ENCODE assay signal across 19 cellular contexts in genomic region chr16:69593756-69594155, GRCh38. TPM values are rescaled to one million over a fixed set of nuclear protein-coding genes. Genes with fewer than 3 reads are reported as not detected.
DNase-seq lines count a peak whose midpoint lies in the region; ATAC-seq, FAIRE-seq and TF ChIP-seq lines count a peak whose summit lies in the region.
"Had no signal": no experiment of that assay in that cellular context is flagged by ENCODE, and none has a peak within 500 bp of the region (broad histone marks: within the 10 kb centered on the region; RNA-seq: fewer than 3 reads in every experiment).

No MANE protein-coding gene starts in this region.

- peak in 3 of 4 donors; percentile 20 to 33 (median 22) for ATAC-seq in right lobe of liver
- ATAC-seq in HG03342 (IDR thresholded peaks at IDR 0.05; ENCODE audit: unreplicated experiment): no peak
- ATAC-seq: CD8-positive, alpha-beta T cell; GM12878 had no signal

- TF ChIP-seq CTCF in kidney epithelial cell (IDR thresholded peaks at IDR 0.05; ENCODE audit: insufficient read depth, low read length, poor library complexity, severe bottlenecking) (no peak), right lobe of liver (IDR thresholded peaks at IDR 0.05) (no peak), dorsolateral prefrontal cortex (IDR thresholded peaks at IDR 0.05 in 54 of 56, conservative IDR thresholded peaks at IDR 0.05 in 2 of 56; ENCODE audit: low read depth in 1 of 56, partially characterized antibody in 56 of 56) (no peak), GM20000 (IDR thresholded peaks at IDR 0.05; ENCODE audit: extremely low read depth, missing control alignments) (no peak)

- DNase-seq in kidney epithelial cell (ENCODE audit: low read depth) (peak; percentile 12), right lobe of liver (no peak), small intestine (peak; percentile 27), COLO668 (lab: John Stamatoyannopoulos, UW; ENCODE audit: unreplicated experiment) (no peak), dorsolateral prefrontal cortex (no peak), GM20000 (ENCODE audit: low spot score) (no peak)
- DNase-seq: BE2C; Caco-2; CD8-positive, alpha-beta T cell; DND-41 had no signal

- H3K27ac ChIP-seq in right lobe of liver: no peak overlapping the region
- H3K27ac ChIP-seq in small intestine (ENCODE audit: low read depth in 1 of 2, low read length in 1 of 2): no peak overlapping the region
- H3K27ac ChIP-seq in dorsolateral prefrontal cortex: no peak overlapping the region
- H3K27ac ChIP-seq: C4-2B had no signal

- H3K36me3 ChIP-seq in endocrine pancreas (ENCODE audit: control insufficient read depth, insufficient read depth, low read length) (no peaks in the 10 kb centered on the region), kidney epithelial cell (ENCODE audit: control insufficient read depth, insufficient read depth, low read length) (no peaks in the 10 kb centered on the region), right lobe of liver (no peaks in the 10 kb centered on the region), small intestine (ENCODE audit: control insufficient read depth in 2 of 2, insufficient read depth in 2 of 2, low read length in 2 of 2) (no peaks in the 10 kb centered on the region)
- H3K36me3 ChIP-seq: BE2C, HAP-1 had no signal

- H3K9me3 ChIP-seq in endocrine pancreas (ENCODE audit: control insufficient read depth, low read length) (no peaks in the 10 kb centered on the region), right lobe of liver (no peaks in the 10 kb centered on the region), small intestine (ENCODE audit: control insufficient read depth, low read depth) (no peaks in the 10 kb centered on the region)
- H3K9me3 ChIP-seq: BE2C, Caco-2, HAP-1 had no signal

- H3K4me3 ChIP-seq in endocrine pancreas (ENCODE audit: control insufficient read depth, insufficient read depth, low read length): peak overlapping the region; percentile 14
- no peak overlapping the region for H3K4me3 ChIP-seq in kidney epithelial cell (ENCODE audit: low read depth, low read length)
- no peak overlapping the region for H3K4me3 ChIP-seq in right lobe of liver
- no peak overlapping the region for H3K4me3 ChIP-seq in small intestine (ENCODE audit: low read depth in 1 of 2, low read length in 2 of 2)
- H3K4me3 ChIP-seq in dorsolateral prefrontal cortex: no peak overlapping the region
- H3K4me3 ChIP-seq: GM12878, HAP-1 had no signal

- H3K4me1 ChIP-seq in endocrine pancreas (ENCODE audit: control insufficient read depth, insufficient read depth, low read length): peaks cover 28% of the 10 kb centered on the region
- peaks cover 0 to 12% (median 0%) of the 10 kb centered on the region in 4 donors for H3K4me1 ChIP-seq in right lobe of liver
- peaks cover 5 to 11% of the 10 kb centered on the region in 2 donors for H3K4me1 ChIP-seq in small intestine (ENCODE audit: control insufficient read depth in 2 of 2, insufficient read depth in 1 of 2, low read depth in 1 of 2, low read length in 1 of 2)
- H3K4me1 ChIP-seq: BE2C had no signal

- WGBS in right lobe of liver (ENCODE audit: insufficient coverage, low coverage, low lambda C conversion rate, missing lambda C conversion rate): 87% methylated on average over 3 of the region's 3 CpGs
- 36 to 62% (median 53%) methylated on average over 3 of the region's 3 CpGs for WGBS in small intestine, 3 donors

- no peak for TF ChIP-seq POLR2A in right lobe of liver (IDR thresholded peaks at IDR 0.05)

- H3K9ac ChIP-seq in endocrine pancreas (ENCODE audit: control insufficient read depth, insufficient read depth, low read length): no peak overlapping the region

- H3K27me3 ChIP-seq in endocrine pancreas (ENCODE audit: control insufficient read depth, insufficient read depth, low read length): no peaks in the 10 kb centered on the region
- H3K27me3 ChIP-seq in kidney epithelial cell (ENCODE audit: control insufficient read depth, insufficient read depth, low read length): no peaks in the 10 kb centered on the region
- no peaks in the 10 kb centered on the region for H3K27me3 ChIP-seq in right lobe of liver
- no peaks in the 10 kb centered on the region for H3K27me3 ChIP-seq in small intestine (ENCODE audit: control insufficient read depth in 2 of 2, insufficient read depth in 2 of 2, low read length in 2 of 2)
- no peaks in the 10 kb centered on the region for H3K27me3 ChIP-seq in dorsolateral prefrontal cortex
- H3K27me3 ChIP-seq: BE2C had no signal

- no peak for FAIRE-seq in small intestine (lab: Jason Lieb, UNC)
- FAIRE-seq: A204.1, GM12878, GM18507, H1, HTR-8/SVneo had no signal

- intact Hi-C loops in right lobe of liver (cut with DNase I) (no loop called here), dorsolateral prefrontal cortex (cut with DNase I) (no loop called here)

RNA-seq across cellular contexts. Expression of gene NFAT5, which starts 28.0 kb away (rescaled TPM):
- total RNA-seq in kidney epithelial cell: 20.3 and 29.1 TPM in 2 replicates
- 10 to 100 TPM; 10.3 to 19.6 (median 14.8) TPM for total RNA-seq in right lobe of liver
- 1 to 10 TPM in 2 of 3 donors, under 1 TPM in 1; 0.89 to 5.2 (median 1.4) TPM for polyA plus RNA-seq in small intestine
- total RNA-seq in dorsolateral prefrontal cortex: 100 to 1,000 TPM in 24 of 120 experiments, 10 to 100 TPM in 96; 64.4 to 123 (median 91.3) TPM

Comparison
In these comparisons a context has a peak if more than half of its experiments do, and no peak if none do; other contexts are left out.
1. DNase-seq: peak in kidney epithelial cell (single experiment) and small intestine (single experiment); none in right lobe of liver (0 of 3), COLO668 (single experiment), dorsolateral prefrontal cortex (0 of 10) and GM20000 (single experiment).